2 cellular contexts compared by ENCODE assay signal in the genomic region with DNA sequence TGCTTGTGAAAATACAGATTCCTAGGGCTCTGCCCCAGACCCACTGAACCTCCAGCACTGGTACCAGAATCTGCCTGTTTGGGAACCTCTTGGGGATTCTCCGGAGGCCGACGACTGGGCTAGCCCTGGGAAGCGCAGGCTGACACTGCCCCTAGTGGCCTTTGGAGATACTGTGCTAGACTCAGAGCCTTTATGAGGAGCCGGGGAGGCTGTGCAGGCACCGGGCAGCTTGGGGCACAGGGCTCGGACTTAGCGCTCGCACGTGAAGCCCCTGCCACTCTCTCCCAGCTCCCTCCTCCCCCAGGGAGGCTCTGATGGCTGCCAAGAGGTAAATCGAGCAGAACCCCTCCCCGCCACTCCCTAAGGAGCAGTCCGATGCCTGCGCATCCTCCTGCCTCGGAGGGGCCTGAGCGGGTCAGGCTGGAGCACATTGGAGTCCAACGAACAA.
TF ChIP-seq lines count a peak whose summit lies in the region.

No MANE protein-coding gene starts in this region.

TF ChIP-seq in IMR-90, 13 proteins besides CTCF, POLR2A, EP300 and RAD21:
- TF ChIP-seq NFE2L2 (IDR thresholded peaks at IDR 0.05; ENCODE audit: low read depth, low read length) (no peak), RCOR1 (IDR thresholded peaks at IDR 0.05; ENCODE audit: insufficient replicate concordance, low read length) (no peak), SMC3 (IDR thresholded peaks at IDR 0.05; ENCODE audit: low read depth, low read length) (peak; percentile 36)

TF ChIP-seq in H1, 55 proteins besides CTCF, POLR2A, EP300 and RAD21:
- TF ChIP-seq, protein P1, sequence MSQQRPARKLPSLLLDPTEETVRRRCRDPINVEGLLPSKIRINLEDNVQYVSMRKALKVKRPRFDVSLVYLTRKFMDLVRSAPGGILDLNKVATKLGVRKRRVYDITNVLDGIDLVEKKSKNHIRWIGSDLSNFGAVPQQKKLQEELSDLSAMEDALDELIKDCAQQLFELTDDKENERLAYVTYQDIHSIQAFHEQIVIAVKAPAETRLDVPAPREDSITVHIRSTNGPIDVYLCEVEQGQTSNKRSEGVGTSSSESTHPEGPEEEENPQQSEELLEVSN (IDR thresholded peaks at IDR 0.05): no peak
- peak; percentile 49; the same call in 1 of the 2 replicates for TF ChIP-seq SUZ12 (IDR thresholded peaks at IDR 0.05; ENCODE audit: low read length)
- peak; percentile 89 for TF ChIP-seq ASH2L (IDR thresholded peaks at IDR 0.05; ENCODE audit: low read length)
- peak; percentile 89 for TF ChIP-seq EGR1 (IDR thresholded peaks at IDR 0.05; ENCODE audit: borderline replicate concordance, low read depth, low read length)
- TF ChIP-seq, protein P2, sequence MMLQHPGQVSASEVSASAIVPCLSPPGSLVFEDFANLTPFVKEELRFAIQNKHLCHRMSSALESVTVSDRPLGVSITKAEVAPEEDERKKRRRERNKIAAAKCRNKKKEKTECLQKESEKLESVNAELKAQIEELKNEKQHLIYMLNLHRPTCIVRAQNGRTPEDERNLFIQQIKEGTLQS (IDR thresholded peaks at IDR 0.05; ENCODE audit: insufficient read depth, low read depth, low read length): no peak
- TF ChIP-seq SP1 (IDR thresholded peaks at IDR 0.05; ENCODE audit: low read depth, low read length): no peak
- peak; percentile 60 for TF ChIP-seq CTBP2 (IDR thresholded peaks at IDR 0.05; ENCODE audit: borderline replicate concordance, insufficient read depth, insufficient read length, low read length)
- TF ChIP-seq, protein P3, sequence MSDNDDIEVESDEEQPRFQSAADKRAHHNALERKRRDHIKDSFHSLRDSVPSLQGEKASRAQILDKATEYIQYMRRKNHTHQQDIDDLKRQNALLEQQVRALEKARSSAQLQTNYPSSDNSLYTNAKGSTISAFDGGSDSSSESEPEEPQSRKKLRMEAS (IDR thresholded peaks at IDR 0.05): peak; percentile 70; the same call in 1 of the 2 replicates
- TF ChIP-seq RFX5 (IDR thresholded peaks at IDR 0.05; ENCODE audit: borderline replicate concordance, low read depth, low read length): no peak
- TF ChIP-seq RBBP5 (IDR thresholded peaks at IDR 0.05; ENCODE audit: borderline replicate concordance, low read depth, low read length): peak; percentile 88
- no peak for TF ChIP-seq CBX5 (IDR thresholded peaks at IDR 0.05; ENCODE audit: low read depth, low read length)
- peak; percentile 83 for TF ChIP-seq YY1 (IDR thresholded peaks at IDR 0.05; ENCODE audit: low read depth, low read length)
- 0 out of 2 replicates have a peak, but pooled peaks have one; percentile 3 for TF ChIP-seq TBP (IDR thresholded peaks at IDR 0.05; ENCODE audit: low read depth, low read length)
- 0 out of 2 replicates have a peak, but pooled peaks have one; percentile 9 for TF ChIP-seq CREB1 (IDR thresholded peaks at IDR 0.05)
- TF ChIP-seq KDM4A (IDR thresholded peaks at IDR 0.05; ENCODE audit: low read depth, low read length, severe bottlenecking): peak; percentile 57
- TF ChIP-seq BACH1 (IDR thresholded peaks at IDR 0.05; ENCODE audit: low read length): no peak
- 0 out of 2 replicates have a peak, but pooled peaks have one; percentile 28 for TF ChIP-seq RXRA (IDR thresholded peaks at IDR 0.05; ENCODE audit: insufficient read depth, low read depth, low read length)
- TF ChIP-seq SIN3A (conservative IDR thresholded peaks at IDR 0.05 in 1 of 2, IDR thresholded peaks at IDR 0.05 in 1 of 2; ENCODE audit: low read depth in 1 of 2, low read length in 2 of 2): no peak
- no peak for TF ChIP-seq CHD7 (IDR thresholded peaks at IDR 0.05; ENCODE audit: insufficient replicate concordance, low read length)
- TF ChIP-seq TCF12 (IDR thresholded peaks at IDR 0.05; ENCODE audit: low read depth, low read length): 0 out of 2 replicates have a peak, but pooled peaks have one; percentile 42
- TF ChIP-seq KDM1A (IDR thresholded peaks at IDR 0.05; ENCODE audit: borderline replicate concordance, low read length): no peak
- TF ChIP-seq GABPA (IDR thresholded peaks at IDR 0.05; ENCODE audit: borderline replicate concordance, insufficient read depth, low read length): no peak
